ENCODE assay signal across 8 cellular contexts in genomic region chr17:51259574-51260236, GRCh38. TPM values are rescaled to one million over a fixed set of nuclear protein-coding genes. Genes with fewer than 3 reads are reported as not detected.
A peak's percentile ranks its signal among the peaks of the same experiment; 100 is the strongest.
DNase-seq lines count a peak whose midpoint lies in the region; ATAC-seq and TF ChIP-seq lines count a peak whose summit lies in the region.

TSS of gene MBTD1 (minus strand) at chr17:51260049. CDS start at chr17:51225161, 34,888 bp downstream.

- 2% methylated on average over 41 of the region's 42 CpGs for WGBS in smooth muscle cell (ENCODE audit: low lambda C conversion rate)

- no peaks in the 10 kb centered on the region for H3K27me3 ChIP-seq in A673 (replicated peaks; ENCODE audit: insufficient read depth, low read depth, low read length, poor library complexity)
- H3K27me3 ChIP-seq in smooth muscle cell (ENCODE audit: low read depth): no peaks in the 10 kb centered on the region

- peak within 1 kb of the TSS; percentile 100 for H3K27ac ChIP-seq in A673 (ENCODE audit: low read depth, low read length, poor library complexity, severe bottlenecking)
- H3K27ac ChIP-seq in smooth muscle cell (ENCODE audit: low read depth): peak within 1 kb of the TSS; percentile 99

- peak within 1 kb of the TSS; percentile 98 for H3K9ac ChIP-seq in smooth muscle cell (ENCODE audit: low read depth)

- peaks cover 78% of the 10 kb centered on the region for H3K79me2 ChIP-seq in smooth muscle cell (ENCODE audit: low read depth)

- peak within 1 kb of the TSS; percentile 92 for H3K4me3 Mint-ChIP-seq in WTC11
- H3K4me3 Mint-ChIP-seq in immature natural killer cell: peak within 1 kb of the TSS; percentile 94 to 98 (median 96)

- H3F3A ChIP-seq in smooth muscle cell (ENCODE audit: low read depth): no peaks in the 10 kb centered on the region

- H3K4me1 Mint-ChIP-seq in WTC11: peaks cover 43% of the 10 kb centered on the region
- H3K4me1 Mint-ChIP-seq in immature natural killer cell: peaks cover 47 to 72% of the 10 kb centered on the region in 2 donors

- POLR2A ChIA-PET in A673 (lab: Charles Lee; ENCODE audit: low non-redundant PET): interaction anchor here (0.6 kb wide), 1 partner anchor 235 kb away, joined by 5 read pairs; no protein-coding TSS in a partner anchor
- POLR2A ChIA-PET in WTC11 (lab: Charles Lee): no interaction called here

- peak within 1 kb of the TSS; percentile 89 for H3K4me3 ChIP-seq in A673 (ENCODE audit: low read depth, low read length, poor library complexity, severe bottlenecking)
- peak within 1 kb of the TSS; percentile 91 to 96 for H3K4me3 ChIP-seq in cardiac fibroblast (replicated peaks in 1 of 2; ENCODE audit: low read depth in 2 of 2, low read length in 2 of 2)
- H3K4me3 ChIP-seq in smooth muscle cell: peak within 1 kb of the TSS; percentile 92

- peaks cover 18% of the 10 kb centered on the region for H3K4me1 ChIP-seq in A673 (ENCODE audit: insufficient read depth, low read length, poor library complexity, severe bottlenecking)
- peaks cover 27% of the 10 kb centered on the region for H3K4me1 ChIP-seq in smooth muscle cell (ENCODE audit: low read depth)

- TF ChIP-seq CTCF in A673 (conservative IDR thresholded peaks at IDR 0.05; ENCODE audit: low read depth, low read length): no peak
- TF ChIP-seq CTCF in WTC11 (IDR thresholded peaks at IDR 0.05): no peak
- no peak for TF ChIP-seq CTCF in cardiac fibroblast (IDR thresholded peaks at IDR 0.05; ENCODE audit: low read depth, low read length)
- TF ChIP-seq CTCF in smooth muscle cell (IDR thresholded peaks at IDR 0.05; ENCODE audit: borderline replicate concordance, insufficient read depth, poor library complexity, severe bottlenecking): no peak

- peak; percentile 98 for DNase-seq in A673 (ENCODE audit: low spot score)
- DNase-seq in NCI-H2227 treated with DMSO at 0.1 percent for 48 hours (lab: John Stamatoyannopoulos, UW): peak; percentile 98
- DNase-seq in WTC11 (ENCODE audit: low spot score): peak; percentile 94
- peak; percentile 98 for DNase-seq in cardiac fibroblast (ENCODE audit: low read depth in 2 of 2)
- peak; percentile 97 to 98 (median 97) for DNase-seq in immature natural killer cell
- peak; percentile 94 for DNase-seq in smooth muscle cell (lab: John Stamatoyannopoulos, UW; ENCODE audit: unreplicated experiment)

- CTCF ChIA-PET in A673 (lab: Charles Lee) (no interaction called here), WTC11 (lab: Charles Lee) (interaction anchor here (1.6 kb wide), 1 partner anchor 94 kb away, joined by 3 read pairs; the partner anchor contains the start of gene NME2)

- H3K36me3 ChIP-seq in A673 (ENCODE audit: insufficient read depth, low read length, poor library complexity, severe bottlenecking) (peaks cover 13% of the 10 kb centered on the region), smooth muscle cell (ENCODE audit: low read depth) (peaks cover 4% of the 10 kb centered on the region)

- H3K9me3 ChIP-seq in A673 (ENCODE audit: low read depth, low read length, poor library complexity, severe bottlenecking) (no peaks in the 10 kb centered on the region), smooth muscle cell (replicated peaks; ENCODE audit: low read depth) (no peaks in the 10 kb centered on the region)

- H4K20me1 ChIP-seq in smooth muscle cell (ENCODE audit: low read depth): peaks cover 55% of the 10 kb centered on the region

- peak within 1 kb of the TSS; percentile 95 for H3K4me2 ChIP-seq in smooth muscle cell

- H3K36me3 Mint-ChIP-seq in WTC11 (peaks cover 43% of the 10 kb centered on the region), immature natural killer cell (peaks cover 0 to 7% (median 0%) of the 10 kb centered on the region in 3 donors)

- ATAC-seq in GM18870 (IDR thresholded peaks at IDR 0.05; ENCODE audit: unreplicated experiment) (peak; percentile 79), HG03135 (IDR thresholded peaks at IDR 0.05; ENCODE audit: unreplicated experiment) (peak; percentile 80), WTC11 (peak; percentile 92)

- BruUV-seq in A673 (replicated peaks; lab: Mats Ljungman, UMichigan): no TSS peak

- intact Hi-C loops in A673 (cut with micrococcal nuclease; ENCODE audit: unreplicated experiment): no loop called here

- peak within 1 kb of the TSS; percentile 94 for H3K27ac Mint-ChIP-seq in WTC11
- H3K27ac Mint-ChIP-seq in immature natural killer cell: peak within 1 kb of the TSS; percentile 94 to 99 (median 98)

- H3K27me3 Mint-ChIP-seq in WTC11 (ENCODE audit: low read depth) (no peaks in the 10 kb centered on the region), immature natural killer cell (ENCODE audit: low read depth in 3 of 3) (peaks cover 9 to 14% (median 12%) of the 10 kb centered on the region in 3 donors)

- peak within 1 kb of the TSS; percentile 93 for H2AFZ ChIP-seq in smooth muscle cell (ENCODE audit: low read depth)

- no peaks in the 10 kb centered on the region for H3K9me3 Mint-ChIP-seq in WTC11
- H3K9me3 Mint-ChIP-seq in immature natural killer cell: no peaks in the 10 kb centered on the region

TF ChIP-seq in WTC11, 78 proteins besides CTCF, POLR2A, EP300 and RAD21 (continues in another document):
- no peak for TF ChIP-seq CBFB (CRISPR knock-in tag; IDR thresholded peaks at IDR 0.05; ENCODE audit: low read depth)
- no peak for TF ChIP-seq ZNF232 (CRISPR knock-in tag; IDR thresholded peaks at IDR 0.05)
- TF ChIP-seq ZNF281 (CRISPR knock-in tag; IDR thresholded peaks at IDR 0.05): no peak
- peak; percentile 49 for TF ChIP-seq FOXK1 (CRISPR knock-in tag; IDR thresholded peaks at IDR 0.05)
- TF ChIP-seq SMAD4 (CRISPR knock-in tag; IDR thresholded peaks at IDR 0.05): no peak
- TF ChIP-seq E2F1 (CRISPR knock-in tag; IDR thresholded peaks at IDR 0.05): no peak
- TF ChIP-seq NFYB (CRISPR knock-in tag; conservative IDR thresholded peaks at IDR 0.05; ENCODE audit: low read depth): no peak
- TF ChIP-seq GRHL2 (CRISPR knock-in tag; IDR thresholded peaks at IDR 0.05; ENCODE audit: insufficient replicate concordance, severe bottlenecking): no peak
- 0 out of 2 replicates have a peak, but pooled peaks have one; percentile 31 for TF ChIP-seq ZNF671 (CRISPR knock-in tag; IDR thresholded peaks at IDR 0.05)
- TF ChIP-seq JUN (CRISPR knock-in tag; IDR thresholded peaks at IDR 0.05): 0 out of 2 replicates have a peak, but pooled peaks have one; percentile 20
- TF ChIP-seq HMGA2 (CRISPR knock-in tag; IDR thresholded peaks at IDR 0.05): no peak

RNA-seq across cellular contexts. Expression of gene MBTD1, which starts in this region (rescaled TPM):
- total RNA-seq in A673 (2021): 18.7 and 23.2 TPM in 2 replicates
- 40.6 to 42.9 TPM (median 42.4 TPM) in 3 replicates for total RNA-seq in WTC11 (2021)
- 1 to 10 TPM; 4.0 to 7.6 (median 6.9) TPM for polyA plus RNA-seq in immature natural killer cell
- total RNA-seq in smooth muscle cell: 7.9 and 11.3 TPM in 2 replicates
- polyA plus RNA-seq in smooth muscle cell: 1.3 and 3.3 TPM in 2 replicates

Comparison
In these comparisons a context has a peak if more than half of its experiments do, and no peak if none do; other contexts are left out.
1. Peak in every context shown above with its lines: DNase-seq, ATAC-seq, H3K4me3 ChIP-seq and H3K27ac ChIP-seq.